7 cellular contexts compared by ENCODE assay signal in genomic region chr7:123535517-123535916, GRCh38. TPM values are rescaled to one million over a fixed set of nuclear protein-coding genes. Genes with fewer than 3 reads are reported as not detected.
DNase-seq lines count a peak whose midpoint lies in the region; ATAC-seq and TF ChIP-seq lines count a peak whose summit lies in the region.

No MANE protein-coding gene starts in this region.

- peaks cover 31% of the 10 kb centered on the region for H3K4me1 Mint-ChIP-seq in activated CD8-positive, alpha-beta T cell treated with anti-CD3 and anti-CD28 coated beads for 36 hours (ENCODE audit: low read depth)

- no peak overlapping the region for H3K27ac Mint-ChIP-seq in activated CD8-positive, alpha-beta T cell treated with anti-CD3 and anti-CD28 coated beads for 36 hours

- peaks cover 18% of the 10 kb centered on the region for H3K27me3 Mint-ChIP-seq in activated CD8-positive, alpha-beta T cell treated with anti-CD3 and anti-CD28 coated beads for 36 hours

- H3K9me3 Mint-ChIP-seq in activated CD8-positive, alpha-beta T cell treated with anti-CD3 and anti-CD28 coated beads for 36 hours, result no peaks in the 10 kb centered on the region

- H3K4me3 ChIP-seq in HL-60 (replicated peaks; ENCODE audit: insufficient read depth, low read length), result peak overlapping the region; percentile 70
- H3K4me3 ChIP-seq in right cardiac atrium (ENCODE audit: low read length), result peak overlapping the region; percentile 39
- peak overlapping the region; percentile 59 to 76 (median 66) for H3K4me3 ChIP-seq in stomach

- H3K36me3 ChIP-seq in stomach, result peaks cover 0 to 9% (median 2%) of the 10 kb centered on the region in 4 donors

- TF ChIP-seq EP300 in stomach (IDR thresholded peaks at IDR 0.05), result no peak

- no peak for TF ChIP-seq CTCF in HL-60 (IDR thresholded peaks at IDR 0.05; ENCODE audit: insufficient read depth, low read length)
- TF ChIP-seq CTCF in activated CD8-positive, alpha-beta T cell treated with anti-CD3 and anti-CD28 coated beads for 36 hours (IDR thresholded peaks at IDR 0.05), result no peak
- TF ChIP-seq CTCF in stomach (IDR thresholded peaks at IDR 0.05), result no peak

- POLR2A ChIA-PET in activated CD8-positive, alpha-beta T cell treated with anti-CD3 and anti-CD28 coated beads for 36 hours (lab: Charles Lee), result no interaction called here

- H3K27me3 ChIP-seq in HL-60 (ENCODE audit: insufficient read depth, poor library complexity, severe bottlenecking), result peaks cover 18% of the 10 kb centered on the region
- H3K27me3 ChIP-seq in right cardiac atrium (ENCODE audit: control insufficient read depth, insufficient read depth), result no peaks in the 10 kb centered on the region
- peaks cover 0 to 29% (median 9%) of the 10 kb centered on the region in 3 donors for H3K27me3 ChIP-seq in stomach

- 95% methylated on average over 12 of the region's 12 CpGs for WGBS in right cardiac atrium
- 90 to 95% (median 93%) methylated on average over 12 of the region's 12 CpGs for WGBS in stomach, 5 donors

- H3K9me3 ChIP-seq in right cardiac atrium (ENCODE audit: control insufficient read depth, low read length) (no peaks in the 10 kb centered on the region), stomach (no peaks in the 10 kb centered on the region)

- peak overlapping the region; percentile 86 for H3K4me3 Mint-ChIP-seq in activated CD8-positive, alpha-beta T cell treated with anti-CD3 and anti-CD28 coated beads for 36 hours

- DNase-seq in HL-60 (ENCODE audit: low read depth in 1 of 2, low spot score in 1 of 2) (no peak), right cardiac atrium (peak; percentile 23 to 59 (median 51)), stomach (no peak), inferior parietal cortex (ENCODE audit: extremely low spot score) (no peak), NCI-H2029 treated with DMSO at 0.1 percent for 48 hours (lab: John Stamatoyannopoulos, UW) (no peak), cerebellar cortex (ENCODE audit: low spot score) (no peak)
- no peak for DNase-seq in activated CD8-positive, alpha-beta T cell treated with anti-CD3 and anti-CD28 coated beads for 36 hours

- H3K27ac ChIP-seq in HL-60 (replicated peaks) (no peak overlapping the region), right cardiac atrium (ENCODE audit: low read length) (no peak overlapping the region), stomach (peak overlapping the region in 4 of 5 donors; percentile 88 to 92 (median 89))

- CTCF ChIA-PET in activated CD8-positive, alpha-beta T cell treated with anti-CD3 and anti-CD28 coated beads for 36 hours (lab: Charles Lee), result interaction anchor here (1.3 to 2.3 kb wide), 3 partner anchors 22 to 41 kb away, joined by 3 to 11 read pairs (median 4); no protein-coding TSS in a partner anchor

- TF ChIP-seq POLR2A in stomach (IDR thresholded peaks at IDR 0.05), result no peak

- ATAC-seq in activated CD8-positive, alpha-beta T cell treated with anti-CD3 and anti-CD28 coated beads for 36 hours, result no peak
- ATAC-seq in right cardiac atrium, result no peak

- H3K4me1 ChIP-seq in right cardiac atrium (ENCODE audit: control insufficient read depth, insufficient read depth, low read length) (no peaks in the 10 kb centered on the region), stomach (peaks cover 5 to 31% (median 16%) of the 10 kb centered on the region in 4 donors)

- no peaks in the 10 kb centered on the region for H3K36me3 Mint-ChIP-seq in activated CD8-positive, alpha-beta T cell treated with anti-CD3 and anti-CD28 coated beads for 36 hours (ENCODE audit: low read depth)

- intact Hi-C loops in activated CD8-positive, alpha-beta T cell treated with anti-CD3 and anti-CD28 coated beads for 36 hours (cut with micrococcal nuclease), result loop anchor here (5.0 kb wide), 1 partner anchor 43 kb away; no protein-coding TSS in a partner anchor
- intact Hi-C loops in right cardiac atrium (cut with DNase I), result no loop called here
- intact Hi-C loops in stomach (cut with DNase I; ENCODE audit: low total_unique reads), result no loop called here

RNA-seq across cellular contexts. Expression of gene IQUB, which starts 1.1 kb away (rescaled TPM):
- total RNA-seq in activated CD8-positive, alpha-beta T cell treated with anti-CD3 and anti-CD28 coated beads for 36 hours, result under 1 TPM in 1 of 2 experiments, not detected in 1; 0.09 TPM
- total RNA-seq in right cardiac atrium, result under 1 TPM; 0.41 to 0.79 (median 0.62) TPM
- polyA plus RNA-seq in right cardiac atrium, result 0.07 TPM
- 1 to 10 TPM in 1 of 5 donors, under 1 TPM in 1, not detected in 3; 0.55 to 2.7 TPM for total RNA-seq in stomach
- polyA plus RNA-seq in stomach, result under 1 TPM in 2 of 3 donors, not detected in 1; 0.05 to 0.12 TPM

RNA-seq across cellular contexts. Expression of gene NDUFA5, which starts 22.1 kb away (rescaled TPM):
- 10 to 100 TPM; 62.8 to 63.7 TPM for total RNA-seq in activated CD8-positive, alpha-beta T cell treated with anti-CD3 and anti-CD28 coated beads for 36 hours
- total RNA-seq in right cardiac atrium (100 to 1,000 TPM; 270 to 342 (median 313) TPM), stomach (100 to 1,000 TPM in 2 of 5 donors, 10 to 100 TPM in 2, 1 to 10 TPM in 1; 1.2 to 133 (median 63.6) TPM)
- polyA plus RNA-seq in right cardiac atrium (375 TPM), stomach (100 to 1,000 TPM in 2 of 3 donors, 10 to 100 TPM in 1; 96.1 to 154 (median 120) TPM)

Comparison
In these comparisons a context has a peak if more than half of its experiments do, and no peak if none do; other contexts are left out.
1. DNase-seq: peak in right cardiac atrium (3 of 3); none in HL-60 (0 of 2), activated CD8-positive, alpha-beta T cell treated with anti-CD3 and anti-CD28 coated beads for 36 hours (single experiment), stomach (single experiment), inferior parietal cortex (single experiment), NCI-H2029 treated with DMSO at 0.1 percent for 48 hours (single experiment) and cerebellar cortex (single experiment).
2. H3K27ac ChIP-seq: peak in stomach (4 of 5); none in HL-60 (single experiment) and right cardiac atrium (single experiment).
3. Peak in every context shown above with its lines, with median percentiles within 50 percentile points of each other: H3K4me3 ChIP-seq.